8 cellular contexts compared by ENCODE assay signal in the genomic region with DNA sequence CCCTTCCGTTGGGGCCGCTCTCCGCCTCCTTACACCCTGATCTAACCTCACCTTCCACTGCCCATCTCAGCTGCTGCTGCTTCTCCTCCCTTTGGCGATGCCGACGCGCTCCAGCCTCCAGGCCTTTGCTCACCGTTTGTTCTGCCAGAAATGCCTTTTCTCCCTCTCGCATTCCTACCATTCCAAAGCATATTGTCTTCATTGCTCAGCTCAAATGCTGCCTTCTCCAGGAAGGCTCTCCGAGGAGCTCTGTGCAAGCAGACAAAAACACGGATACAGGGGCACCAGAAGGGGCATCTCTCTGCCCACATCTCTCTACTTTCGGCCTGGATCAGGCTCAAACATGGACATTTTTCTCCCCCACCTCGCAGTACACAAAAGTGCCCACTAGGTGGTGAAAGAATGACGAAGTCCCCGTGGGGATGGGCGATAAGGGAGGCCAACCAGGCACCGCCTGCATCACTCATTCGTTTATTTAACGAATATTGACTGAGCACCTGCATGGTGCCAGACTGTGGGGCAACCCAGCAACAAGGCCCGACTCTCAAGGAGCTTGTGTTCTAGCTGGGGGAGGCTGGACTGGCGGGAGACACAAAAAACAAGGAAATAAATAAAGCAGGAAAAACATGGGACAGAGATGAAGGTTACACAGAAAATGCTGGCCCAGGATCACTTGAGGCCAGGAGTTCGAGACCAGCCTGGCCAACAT. TPM values are rescaled to one million over a fixed set of nuclear protein-coding genes. Genes with fewer than 3 reads are reported as not detected.
DNase-seq lines count a peak whose midpoint lies in the region; ATAC-seq and TF ChIP-seq lines count a peak whose summit lies in the region.

No MANE protein-coding gene starts in this region.

- H3K9me3 Mint-ChIP-seq in CD8-positive, alpha-beta T cell = no peaks in the 10 kb centered on the region
- H3K9me3 Mint-ChIP-seq in activated CD8-positive, alpha-beta T cell treated with anti-CD3 and anti-CD28 coated beads for 36 hours = no peaks in the 10 kb centered on the region

- CTCF ChIA-PET in CD8-positive, alpha-beta T cell (lab: Charles Lee) = interaction anchor here (0.7 to 2.6 kb wide), 22 partner anchors 9 to 419 kb away, joined by 3 to 12 read pairs (median 4); partner anchors contain the start of gene ZBTB5
- CTCF ChIA-PET in activated CD8-positive, alpha-beta T cell treated with anti-CD3 and anti-CD28 coated beads for 36 hours (lab: Charles Lee) = interaction anchor here (0.7 to 2.1 kb wide), 16 partner anchors 9 to 687 kb away, joined by 3 to 12 read pairs (median 4); partner anchors contain the start of gene POLR1E

- peak overlapping the region; percentile 69 for H3K4me3 Mint-ChIP-seq in CD8-positive, alpha-beta T cell
- no peak overlapping the region for H3K4me3 Mint-ChIP-seq in activated CD8-positive, alpha-beta T cell treated with anti-CD3 and anti-CD28 coated beads for 36 hours

- POLR2A ChIA-PET in CD8-positive, alpha-beta T cell (lab: Charles Lee) = interaction anchor here (0.6 kb wide), 1 partner anchor 18 kb away, joined by 4 read pairs; no protein-coding TSS in a partner anchor
- POLR2A ChIA-PET in activated CD8-positive, alpha-beta T cell treated with anti-CD3 and anti-CD28 coated beads for 36 hours (lab: Charles Lee) = no interaction called here

- H3K36me3 ChIP-seq in CD8-positive, alpha-beta T cell (ENCODE audit: insufficient read depth, low read length) = no peaks in the 10 kb centered on the region
- no peaks in the 10 kb centered on the region for H3K36me3 ChIP-seq in effector memory CD4-positive, alpha-beta T cell (ENCODE audit: control insufficient read depth, insufficient read depth, low read length)
- no peaks in the 10 kb centered on the region for H3K36me3 ChIP-seq in mesodermal cell (ENCODE audit: control insufficient read depth, insufficient read depth, low read length)

- DNase-seq in CD8-positive, alpha-beta T cell = peak; percentile 58 to 80 (median 72)
- peak; percentile 39 for DNase-seq in HFF-Myc (ENCODE audit: extremely low read depth, low read depth)
- peak; percentile 70 for DNase-seq in NCI-H460 (ENCODE audit: extremely low read depth, low read depth)
- DNase-seq in activated CD8-positive, alpha-beta T cell treated with anti-CD3 and anti-CD28 coated beads for 36 hours = peak; percentile 88
- peak; percentile 40 to 54 (median 42) for DNase-seq in effector memory CD4-positive, alpha-beta T cell
- peak; percentile 28 to 53 for DNase-seq in stimulated activated CD8-positive, alpha-beta memory T cell treated with anti-CD3 and anti-CD28 coated beads, Interleukin-15, amount 100 ng/mL, for 4 hours (ENCODE audit: low read depth in 2 of 2)

- no peaks in the 10 kb centered on the region for H3K36me3 Mint-ChIP-seq in CD8-positive, alpha-beta T cell
- H3K36me3 Mint-ChIP-seq in activated CD8-positive, alpha-beta T cell treated with anti-CD3 and anti-CD28 coated beads for 36 hours (ENCODE audit: low read depth) = no peaks in the 10 kb centered on the region

- no peak overlapping the region for H3K27ac ChIP-seq in CD8-positive, alpha-beta T cell (ENCODE audit: low read depth, low read length)
- no peak overlapping the region for H3K27ac ChIP-seq in effector memory CD4-positive, alpha-beta T cell (ENCODE audit: insufficient read depth, low read length, poor library complexity, severe bottlenecking)
- peak overlapping the region; percentile 83 for H3K27ac ChIP-seq in mesodermal cell (ENCODE audit: low read depth, low read length, severe bottlenecking)

- WGBS in mesodermal cell (ENCODE audit: insufficient coverage in 2 of 2), 2 experiments = 30 to 34% methylated on average over 13 to 15 of the region's 22 CpGs

- ATAC-seq in CD8-positive, alpha-beta T cell = peak; percentile 98
- peak; percentile 90 for ATAC-seq in activated CD8-positive, alpha-beta T cell treated with anti-CD3 and anti-CD28 coated beads for 36 hours
- ATAC-seq in HG03469 (IDR thresholded peaks at IDR 0.05; ENCODE audit: unreplicated experiment) = no peak

- H3K4me3 ChIP-seq in CD8-positive, alpha-beta T cell (ENCODE audit: low read depth, low read length) = no peak overlapping the region
- no peak overlapping the region for H3K4me3 ChIP-seq in HFF-Myc (replicated peaks; ENCODE audit: low read depth, low read length)
- no peak overlapping the region for H3K4me3 ChIP-seq in effector memory CD4-positive, alpha-beta T cell (ENCODE audit: insufficient read depth, low read depth, low read length, poor library complexity, severe bottlenecking)
- H3K4me3 ChIP-seq in mesodermal cell (ENCODE audit: extremely low read depth, insufficient read depth, low read length, poor library complexity, severe bottlenecking) = no peak overlapping the region

- peak; percentile 89 for TF ChIP-seq CTCF in CD8-positive, alpha-beta T cell (IDR thresholded peaks at IDR 0.05)
- peak; percentile 84 for TF ChIP-seq CTCF in HFF-Myc (IDR thresholded peaks at IDR 0.05; ENCODE audit: low read depth, low read length, missing control alignments)
- peak; percentile 82 for TF ChIP-seq CTCF in activated CD8-positive, alpha-beta T cell treated with anti-CD3 and anti-CD28 coated beads for 36 hours (IDR thresholded peaks at IDR 0.05)

- H3K27me3 ChIP-seq in CD8-positive, alpha-beta T cell (ENCODE audit: insufficient read depth, low read length) = no peaks in the 10 kb centered on the region
- H3K27me3 ChIP-seq in effector memory CD4-positive, alpha-beta T cell (replicated peaks; ENCODE audit: control insufficient read depth, insufficient read depth, low read length, poor library complexity, severe bottlenecking) = no peaks in the 10 kb centered on the region

- intact Hi-C loops in CD8-positive, alpha-beta T cell (cut with DNase I, micrococcal nuclease) = loop anchor here (1.0 to 5.0 kb wide), 4 partner anchors 70 to 179 kb away; partner anchors contain the start of gene POLR1E (in 1 of the 2)
- intact Hi-C loops in activated CD8-positive, alpha-beta T cell treated with anti-CD3 and anti-CD28 coated beads for 36 hours (cut with micrococcal nuclease) = loop anchor here (10.0 kb wide), 1 partner anchor 50 kb away; the partner anchor contains the start of gene ZBTB5

- no peaks in the 10 kb centered on the region for H3K9me3 ChIP-seq in CD8-positive, alpha-beta T cell (ENCODE audit: low read length)
- H3K9me3 ChIP-seq in effector memory CD4-positive, alpha-beta T cell (ENCODE audit: control insufficient read depth, low read length) = no peaks in the 10 kb centered on the region
- H3K9me3 ChIP-seq in mesodermal cell (ENCODE audit: control insufficient read depth, low read length) = no peaks in the 10 kb centered on the region

- H3K4me1 ChIP-seq in CD8-positive, alpha-beta T cell (ENCODE audit: insufficient read depth, low read length) = peaks cover 8% of the 10 kb centered on the region
- peaks cover 3% of the 10 kb centered on the region for H3K4me1 ChIP-seq in effector memory CD4-positive, alpha-beta T cell (ENCODE audit: control insufficient read depth, insufficient read depth, low read length, poor library complexity, severe bottlenecking)
- H3K4me1 ChIP-seq in mesodermal cell (ENCODE audit: control insufficient read depth, insufficient read depth, low read length, poor library complexity, severe bottlenecking) = peaks cover 10% of the 10 kb centered on the region

- no peaks in the 10 kb centered on the region for H3K27me3 Mint-ChIP-seq in CD8-positive, alpha-beta T cell (ENCODE audit: low read depth)
- no peaks in the 10 kb centered on the region for H3K27me3 Mint-ChIP-seq in activated CD8-positive, alpha-beta T cell treated with anti-CD3 and anti-CD28 coated beads for 36 hours

- H3K27ac Mint-ChIP-seq in CD8-positive, alpha-beta T cell = peak overlapping the region; percentile 33
- H3K27ac Mint-ChIP-seq in activated CD8-positive, alpha-beta T cell treated with anti-CD3 and anti-CD28 coated beads for 36 hours = no peak overlapping the region

- peaks cover 7% of the 10 kb centered on the region for H3K4me1 Mint-ChIP-seq in CD8-positive, alpha-beta T cell (ENCODE audit: low read depth)
- peaks cover 14% of the 10 kb centered on the region for H3K4me1 Mint-ChIP-seq in activated CD8-positive, alpha-beta T cell treated with anti-CD3 and anti-CD28 coated beads for 36 hours (ENCODE audit: low read depth)

RNA-seq across cellular contexts. Expression of gene GRHPR, which starts 7.3 kb away (rescaled TPM):
- total RNA-seq in CD8-positive, alpha-beta T cell = 10 to 100 TPM; 25.5 to 25.8 TPM
- 92.0 and 94.9 TPM in 2 replicates for total RNA-seq in NCI-H460 (2014; rRNA removed; shearing (Covaris generic))
- polyA plus RNA-seq in NCI-H460 (2014; cell fraction: nucleus; rRNA removed) = 174 and 183 TPM in 2 replicates
- total RNA-seq in activated CD8-positive, alpha-beta T cell treated with anti-CD3 and anti-CD28 coated beads for 36 hours = 10 to 100 TPM; 62.8 to 64.6 TPM
- polyA plus RNA-seq in mesodermal cell (2013, experiment 1 of 2) = 84.7 TPM
- polyA plus RNA-seq in mesodermal cell (2013, experiment 2 of 2) = 70.9 TPM

RNA-seq across cellular contexts. Expression of gene ZBTB5, which starts 50.1 kb away (rescaled TPM):
- total RNA-seq in CD8-positive, alpha-beta T cell = 10 to 100 TPM; 18.5 to 18.7 TPM
- total RNA-seq in NCI-H460 (2014; rRNA removed; shearing (Covaris generic)) = 8.0 and 8.7 TPM in 2 replicates
- polyA plus RNA-seq in NCI-H460 (2014; cell fraction: nucleus; rRNA removed) = 14.6 and 17.9 TPM in 2 replicates
- 1 to 10 TPM; 8.6 to 8.8 TPM for total RNA-seq in activated CD8-positive, alpha-beta T cell treated with anti-CD3 and anti-CD28 coated beads for 36 hours
- 17.1 TPM for polyA plus RNA-seq in mesodermal cell (2013, experiment 1 of 2)
- 12.5 TPM for polyA plus RNA-seq in mesodermal cell (2013, experiment 2 of 2)
